Comparison of ENCODE assay signal across 11 cellular contexts in the genomic region with DNA sequence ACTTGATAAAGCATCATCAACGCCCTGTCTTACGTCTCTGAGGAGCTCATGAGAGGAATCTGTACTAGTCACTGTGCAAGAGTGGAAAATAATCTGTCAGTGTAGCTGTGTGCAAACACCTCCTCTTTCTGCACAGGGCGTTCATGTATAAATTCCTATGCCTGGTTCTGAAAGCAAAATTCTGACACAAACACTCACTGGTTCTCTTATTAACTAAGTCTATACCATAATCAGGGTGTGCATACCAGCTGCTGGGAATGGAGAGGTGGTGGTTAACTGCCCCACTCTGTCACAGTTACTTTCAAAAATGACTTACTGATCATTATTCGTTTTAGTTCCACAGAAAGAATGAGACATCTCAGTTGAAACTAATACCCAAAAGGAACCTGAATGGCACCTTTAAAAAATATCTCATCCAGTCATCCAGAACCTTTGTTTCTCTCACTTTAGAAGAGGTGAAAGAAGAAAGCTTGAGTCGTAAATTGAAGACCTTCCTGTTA. TPM values are rescaled to one million over a fixed set of nuclear protein-coding genes. Genes with fewer than 3 reads are reported as not detected.
A peak's percentile ranks its signal among the peaks of the same experiment; 100 is the strongest.
DNase-seq lines count a peak whose midpoint lies in the region; ATAC-seq and TF ChIP-seq lines count a peak whose summit lies in the region.
"Had no signal": no experiment of that assay in that cellular context is flagged by ENCODE, and none has a peak within 500 bp of the region (broad histone marks: within the 10 kb centered on the region; RNA-seq: fewer than 3 reads in every experiment).

No MANE protein-coding gene starts in this region.

- H3K9ac ChIP-seq in mammary epithelial cell (ENCODE audit: insufficient read depth, low read length), result no peak overlapping the region

- ATAC-seq in activated CD4-positive, CD25-positive, alpha-beta regulatory T cell treated with anti-CD3 and anti-CD28 coated beads, Interleukin-2, amount 50 U/mL, for 24 hours, result peak; percentile 80 to 83
- ATAC-seq in HG03520 (IDR thresholded peaks at IDR 0.05; ENCODE audit: unreplicated experiment), result peak; percentile 68
- ATAC-seq: GM23338 had no signal

- in situ Hi-C loops in mammary epithelial cell (cut with MboI; ENCODE audit: low sequenced_read_pairs in 2 of 2), result no loop called here

- no peaks in the 10 kb centered on the region for H3K27me3 ChIP-seq in mammary epithelial cell (ENCODE audit: insufficient read depth, low read length)

- dilution Hi-C loops in mammary epithelial cell (cut with HindIII; ENCODE audit: low sequenced_read_pairs), result no loop called here

- TSS peak; percentile 87 for BruUV-seq in mammary epithelial cell (replicated peaks; lab: Mats Ljungman, UMichigan)

- no peak overlapping the region for H2AFZ ChIP-seq in mammary epithelial cell (ENCODE audit: low read depth, low read length)
- H2AFZ ChIP-seq: GM23338 had no signal

- H3K4me1 ChIP-seq in mammary epithelial cell (ENCODE audit: insufficient read depth, low read length), result peaks cover 49% of the 10 kb centered on the region

- intact Hi-C loops in mammary epithelial cell (cut with micrococcal nuclease), result loop anchor here (1.0 kb wide), 1 partner anchor 35 kb away; no protein-coding TSS in a partner anchor

- whole genome bisulfite sequencing in mammary epithelial cell (ENCODE audit: low coverage, missing lambda C conversion rate), result 65% methylated on average over 5 of the region's 5 CpGs

- peaks cover 68% of the 10 kb centered on the region for H3K79me2 ChIP-seq in mammary epithelial cell (ENCODE audit: insufficient read depth, low read length)

- DNase-seq in activated CD4-positive, CD25-positive, alpha-beta regulatory T cell treated with anti-CD3 and anti-CD28 coated beads, Interleukin-2, amount 50 U/mL, for 72 hours, result no peak
- DNase-seq in mammary epithelial cell, result no peak
- DNase-seq in stimulated activated CD4-positive, alpha-beta T cell treated with anti-CD3 and anti-CD28 coated beads, Interleukin-4, amount 100 ng/mL, for 24 hours, result peak; percentile 64
- no peak for DNase-seq in NCI-H226
- no peak for DNase-seq in Kasumi-1 (lab: John Stamatoyannopoulos, UW)
- no peak for DNase-seq in DMS153 (lab: John Stamatoyannopoulos, UW)
- DNase-seq: aorta, NCI-H524 treated with DMSO at 0.1 percent for 48 hours had no signal

- no peaks in the 10 kb centered on the region for H4K20me1 ChIP-seq in mammary epithelial cell (ENCODE audit: insufficient read depth, low read length)

- no peaks in the 10 kb centered on the region for H3K9me3 ChIP-seq in mammary epithelial cell (replicated peaks; ENCODE audit: insufficient read depth, low read length)

- CTCF ChIA-PET in mammary epithelial cell (lab: Charles Lee; ENCODE audit: low non-redundant PET), result no interaction called here

- H3K4me3 ChIP-seq in mammary epithelial cell (replicated peaks in 1 of 3; ENCODE audit: insufficient read depth in 1 of 3, low read depth in 2 of 3, low read length in 3 of 3), result no peak overlapping the region
- H3K4me3 ChIP-seq: GM23338 had no signal

- H3K4me2 ChIP-seq in mammary epithelial cell (ENCODE audit: insufficient read depth, low read depth, low read length), result peak overlapping the region; percentile 45
- H3K4me2 ChIP-seq: GM23338 had no signal

- no peak for TF ChIP-seq CTCF in mammary epithelial cell (conservative IDR thresholded peaks at IDR 0.05 in 1 of 2, IDR thresholded peaks at IDR 0.05 in 1 of 2; ENCODE audit: extremely low read depth in 1 of 2, insufficient read depth in 1 of 2, low read depth in 1 of 2, low read length in 2 of 2)

- no peaks in the 10 kb centered on the region for H3K36me3 ChIP-seq in mammary epithelial cell (ENCODE audit: insufficient read depth, low read length)

- peak overlapping the region; percentile 45 for H3K27ac ChIP-seq in mammary epithelial cell (ENCODE audit: insufficient read depth, low read depth, low read length)

RNA-seq across cellular contexts. Expression of gene STK39, which starts 35.7 kb away (rescaled TPM):
- 10 to 100 TPM; 24.8 to 33.7 TPM for total RNA-seq in mammary epithelial cell
- polyA plus RNA-seq in mammary epithelial cell, result 15.9 TPM
- polyA minus RNA-seq in mammary epithelial cell, result 8.4 TPM
